8 cellular contexts compared by ENCODE assay signal in genomic region chr3:149377408-149378111, GRCh38. TPM values are rescaled to one million over a fixed set of nuclear protein-coding genes. Genes with fewer than 3 reads are reported as not detected.
A peak's percentile ranks its signal among the peaks of the same experiment; 100 is the strongest.
DNase-seq lines count a peak whose midpoint lies in the region; ATAC-seq, FAIRE-seq and TF ChIP-seq lines count a peak whose summit lies in the region.

TSS of gene TM4SF1 (minus strand) at chr3:149377649. CDS start at chr3:149377547, 102 bp downstream.

- FAIRE-seq in frontal cortex (lab: Jason Lieb, UNC) = no peak

- H3K9me3 ChIP-seq in psoas muscle = no peaks in the 10 kb centered on the region

- peak; percentile 99 for DNase-seq in HCEC 1CT
- DNase-seq in SW480 (ENCODE audit: low spot score) = peak; percentile 82
- DNase-seq in frontal cortex (ENCODE audit: low spot score in 2 of 2) = peak in 1 of 2 donors; percentile 22
- DNase-seq in psoas muscle = peak; percentile 62 to 70
- DNase-seq in T-helper 2 cell = no peak
- DNase-seq in NCI-H2107 treated with DMSO at 0.1 percent for 48 hours (lab: John Stamatoyannopoulos, UW; ENCODE audit: unreplicated experiment) = no peak
- DNase-seq in stimulated activated CD4-positive, alpha-beta T cell treated with anti-CD3 and anti-CD28 coated beads, Interleukin-2, amount 100 ng/mL, for 48 hours = no peak

- ATAC-seq in psoas muscle (peak; percentile 49 to 85 (median 76)), HG02798 (IDR thresholded peaks at IDR 0.05; ENCODE audit: poor library complexity, unreplicated experiment) (no peak)

- no peak for TF ChIP-seq CTCF in psoas muscle (IDR thresholded peaks at IDR 0.05)

- H3K4me3 ChIP-seq in psoas muscle = peak within 1 kb of the TSS; percentile 63

- WGBS in psoas muscle, 3 donors = 49 to 62% (median 59%) methylated on average over 13 of the region's 13 CpGs

- intact Hi-C loops in psoas muscle (cut with DNase I) = no loop called here

- no peaks in the 10 kb centered on the region for H3K27me3 ChIP-seq in psoas muscle (ENCODE audit: insufficient read depth in 3 of 3, low read length in 2 of 3)

- peak within 1 kb of the TSS; percentile 61 for H3K27ac ChIP-seq in psoas muscle

- peaks cover 6% of the 10 kb centered on the region for H3K4me1 ChIP-seq in psoas muscle

- no peaks in the 10 kb centered on the region for H3K36me3 ChIP-seq in psoas muscle (ENCODE audit: insufficient read depth in 1 of 2, low read depth in 1 of 2)

RNA-seq across cellular contexts. Expression of gene TM4SF1, which starts in this region (rescaled TPM):
- total RNA-seq in frontal cortex (15.1 TPM), psoas muscle (10 to 100 TPM; 32.9 to 61.1 (median 51.3) TPM)
- polyA plus RNA-seq in psoas muscle = 10 to 100 TPM; 30.7 to 52.8 (median 44.2) TPM

Comparison
In these comparisons a context has a peak if more than half of its experiments do, and no peak if none do; other contexts are left out.
1. DNase-seq: peak in HCEC 1CT (single experiment), SW480 (single experiment) and psoas muscle (2 of 2); none in T-helper 2 cell (0 of 5), NCI-H2107 treated with DMSO at 0.1 percent for 48 hours (single experiment) and stimulated activated CD4-positive, alpha-beta T cell treated with anti-CD3 and anti-CD28 coated beads, Interleukin-2, amount 100 ng/mL, for 48 hours (0 of 2).